In genomic region chr1:41371630-41372599, GRCh38 we compare ENCODE assay signal across 9 cellular contexts. TPM values are rescaled to one million over a fixed set of nuclear protein-coding genes. Genes with fewer than 3 reads are reported as not detected.
DNase-seq lines count a peak whose midpoint lies in the region; ATAC-seq and TF ChIP-seq lines count a peak whose summit lies in the region.
"Had no signal": no experiment of that assay in that cellular context is flagged by ENCODE, and none has a peak within 500 bp of the region (broad histone marks: within the 10 kb centered on the region; RNA-seq: fewer than 3 reads in every experiment).

No MANE protein-coding gene starts in this region.

- H3K4me1 Mint-ChIP-seq in Caco-2 (ENCODE audit: low read depth, unreplicated experiment), result peaks cover 14% of the 10 kb centered on the region
- H3K4me1 Mint-ChIP-seq in activated CD8-positive, alpha-beta T cell treated with anti-CD3 and anti-CD28 coated beads, Interleukin-2, amount 10 ng/mL, durations not matched to agents 7 days and 5 days (ENCODE audit: low read depth), result peaks cover 2% of the 10 kb centered on the region

- CTCF ChIA-PET in Caco-2 (lab: Charles Lee), result interaction anchor here (0.6 kb wide), 1 partner anchor 11 kb away, joined by 3 read pairs; the partner anchor contains the start of gene FOXO6
- CTCF ChIA-PET in activated CD8-positive, alpha-beta T cell treated with anti-CD3 and anti-CD28 coated beads, Interleukin-2, amount 10 ng/mL, durations not matched to agents 7 days and 5 days (lab: Charles Lee), result no interaction called here

- H3K27ac Mint-ChIP-seq in Caco-2 (ENCODE audit: unreplicated experiment), result peak overlapping the region; percentile 67
- no peak overlapping the region for H3K27ac Mint-ChIP-seq in activated CD8-positive, alpha-beta T cell treated with anti-CD3 and anti-CD28 coated beads, Interleukin-2, amount 10 ng/mL, durations not matched to agents 7 days and 5 days

- no peak overlapping the region for H3K4me3 Mint-ChIP-seq in Caco-2 (ENCODE audit: unreplicated experiment)
- H3K4me3 Mint-ChIP-seq in activated CD8-positive, alpha-beta T cell treated with anti-CD3 and anti-CD28 coated beads, Interleukin-2, amount 10 ng/mL, durations not matched to agents 7 days and 5 days, result no peak overlapping the region

- TF ChIP-seq CTCF in Caco-2 (IDR thresholded peaks at IDR 0.05; ENCODE audit: insufficient read depth in 1 of 2, low read depth in 1 of 2, low read length in 1 of 2, severe bottlenecking in 1 of 2, unreplicated experiment in 1 of 2), result no peak
- TF ChIP-seq CTCF in VCaP (conservative IDR thresholded peaks at IDR 0.05), result no peak
- TF ChIP-seq CTCF in lower lobe of right lung (IDR thresholded peaks at IDR 0.05), result no peak

- no peaks in the 10 kb centered on the region for H3K36me3 ChIP-seq in Caco-2 (ENCODE audit: control insufficient read depth, insufficient read depth, low read length)
- no peaks in the 10 kb centered on the region for H3K36me3 ChIP-seq in lower lobe of right lung

- no peaks in the 10 kb centered on the region for H3K27me3 Mint-ChIP-seq in Caco-2 (ENCODE audit: insufficient read depth, unreplicated experiment)
- H3K27me3 Mint-ChIP-seq in activated CD8-positive, alpha-beta T cell treated with anti-CD3 and anti-CD28 coated beads, Interleukin-2, amount 10 ng/mL, durations not matched to agents 7 days and 5 days (ENCODE audit: low read depth), result peaks cover 26% of the 10 kb centered on the region

- POLR2A ChIA-PET in Caco-2 (lab: Charles Lee), result interaction anchor here (0.6 kb wide), 1 partner anchor 11 kb away, joined by 3 read pairs; the partner anchor contains the start of gene FOXO6
- POLR2A ChIA-PET in activated CD8-positive, alpha-beta T cell treated with anti-CD3 and anti-CD28 coated beads, Interleukin-2, amount 10 ng/mL, durations not matched to agents 7 days and 5 days (lab: Charles Lee), result no interaction called here

- DNase-seq in Caco-2 (peak; percentile 42 to 74), NCI-H1436 (lab: John Stamatoyannopoulos, UW) (peak; percentile 81), lower lobe of right lung (no peak), activated gamma-delta T cell (lab: John Stamatoyannopoulos, UW) (no peak)
- no peak for DNase-seq in activated CD8-positive, alpha-beta T cell treated with anti-CD3 and anti-CD28 coated beads, Interleukin-2, amount 10 ng/mL, durations not matched to agents 7 days and 5 days

- H3K4me1 ChIP-seq in Caco-2, result peaks cover 15% of the 10 kb centered on the region
- H3K4me1 ChIP-seq in lower lobe of right lung, result peaks cover 11% of the 10 kb centered on the region

- H3K27ac ChIP-seq in VCaP (peak overlapping the region; percentile 14; the same call in 1 of the 2 replicates), lower lobe of right lung (no peak overlapping the region)

- H3K4me3 ChIP-seq in Caco-2 (ENCODE audit: low read depth, low read length) (no peak overlapping the region), lower lobe of right lung (no peak overlapping the region)

- H3K36me3 Mint-ChIP-seq in Caco-2 (ENCODE audit: insufficient read depth, unreplicated experiment), result no peaks in the 10 kb centered on the region
- no peaks in the 10 kb centered on the region for H3K36me3 Mint-ChIP-seq in activated CD8-positive, alpha-beta T cell treated with anti-CD3 and anti-CD28 coated beads, Interleukin-2, amount 10 ng/mL, durations not matched to agents 7 days and 5 days (ENCODE audit: low read depth)

- ATAC-seq in lower lobe of right lung (peak; percentile 15 to 40), GM19397 (IDR thresholded peaks at IDR 0.05; ENCODE audit: unreplicated experiment) (no peak), GM21447 (IDR thresholded peaks at IDR 0.05; ENCODE audit: unreplicated experiment) (no peak)
- no peak for ATAC-seq in activated CD8-positive, alpha-beta T cell treated with anti-CD3 and anti-CD28 coated beads, Interleukin-2, amount 10 ng/mL, durations not matched to agents 7 days and 5 days

- no peaks in the 10 kb centered on the region for H3K9me3 Mint-ChIP-seq in Caco-2 (ENCODE audit: unreplicated experiment)
- no peaks in the 10 kb centered on the region for H3K9me3 Mint-ChIP-seq in activated CD8-positive, alpha-beta T cell treated with anti-CD3 and anti-CD28 coated beads, Interleukin-2, amount 10 ng/mL, durations not matched to agents 7 days and 5 days (ENCODE audit: insufficient read depth)

- BruUV-seq in Caco-2 (replicated peaks; lab: Mats Ljungman, UMichigan), result no TSS peak

- no peaks in the 10 kb centered on the region for H3K9me3 ChIP-seq in Caco-2
- no peaks in the 10 kb centered on the region for H3K9me3 ChIP-seq in lower lobe of right lung

- H3K27me3 ChIP-seq in Caco-2 (replicated peaks; ENCODE audit: control insufficient read depth, insufficient read depth, low read length) (no peaks in the 10 kb centered on the region), lower lobe of right lung (ENCODE audit: low read depth) (peaks cover 15% of the 10 kb centered on the region)

- intact Hi-C loops in Caco-2 (cut with micrococcal nuclease; ENCODE audit: unreplicated experiment) (no loop called here), lower lobe of right lung (cut with DNase I) (no loop called here)

RNA-seq across cellular contexts. Expression of gene FOXO6, which starts 10.7 kb away (rescaled TPM):
- 0.42 and 0.59 TPM in 2 replicates for total RNA-seq in Caco-2 (2022)
- total RNA-seq in lower lobe of right lung, result 0.92 TPM
- under 1 TPM; 0.24 to 0.31 TPM for total RNA-seq in activated CD8-positive, alpha-beta T cell treated with anti-CD3 and anti-CD28 coated beads, Interleukin-2, amount 10 ng/mL, durations not matched to agents 7 days and 5 days
- total RNA-seq: bronchial epithelial cell had no signal

Comparison
In these comparisons a context has a peak if more than half of its experiments do, and no peak if none do; other contexts are left out.
1. DNase-seq: peak in Caco-2 (2 of 2) and NCI-H1436 (single experiment); none in lower lobe of right lung (single experiment), activated CD8-positive, alpha-beta T cell treated with anti-CD3 and anti-CD28 coated beads, Interleukin-2, amount 10 ng/mL, durations not matched to agents 7 days and 5 days (single experiment) and activated gamma-delta T cell (single experiment).
2. ATAC-seq: peak in lower lobe of right lung (2 of 2); none in activated CD8-positive, alpha-beta T cell treated with anti-CD3 and anti-CD28 coated beads, Interleukin-2, amount 10 ng/mL, durations not matched to agents 7 days and 5 days (single experiment), GM19397 (single experiment) and GM21447 (single experiment).